In the genomic region with DNA sequence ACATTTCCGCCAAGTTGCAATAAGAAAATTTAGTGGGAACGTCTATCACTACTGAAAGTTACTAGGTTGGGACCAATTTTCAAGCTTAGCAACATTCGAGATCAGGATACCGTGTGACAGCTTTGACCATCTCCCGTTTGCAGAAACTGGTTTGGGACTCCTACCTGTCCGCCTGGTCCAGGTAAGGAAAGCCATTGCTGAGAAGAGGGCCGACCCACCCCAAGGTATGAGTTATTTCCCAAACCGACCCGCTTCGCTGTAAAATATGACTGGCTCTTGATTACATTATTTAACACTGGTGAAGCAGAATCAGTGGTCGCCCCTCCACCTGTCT, we compare ENCODE assay signal across 8 cellular contexts. TPM values are rescaled to one million over a fixed set of nuclear protein-coding genes. Genes with fewer than 3 reads are reported as not detected.
A peak's percentile ranks its signal among the peaks of the same experiment; 100 is the strongest.
DNase-seq lines count a peak whose midpoint lies in the region; ATAC-seq and TF ChIP-seq lines count a peak whose summit lies in the region.

No MANE protein-coding gene starts in this region.

- H3K27me3 Mint-ChIP-seq in chondrocyte (ENCODE audit: low read depth) = no peaks in the 10 kb centered on the region
- no peaks in the 10 kb centered on the region for H3K27me3 Mint-ChIP-seq in naive thymus-derived CD8-positive, alpha-beta T cell

- H3K27ac ChIP-seq in HUES6 (ENCODE audit: low read depth, low read length) = peak overlapping the region; percentile 24; the same call in 1 of the 2 replicates

- H3K4me1 ChIP-seq in HUES6 (ENCODE audit: control insufficient read depth, insufficient read depth, low read length) = peaks cover 8% of the 10 kb centered on the region; the same call in 1 of the 2 replicates

- ATAC-seq in naive thymus-derived CD8-positive, alpha-beta T cell = no peak
- ATAC-seq in HG02870 (IDR thresholded peaks at IDR 0.05; ENCODE audit: unreplicated experiment) (no peak), HG02884 (IDR thresholded peaks at IDR 0.05; ENCODE audit: unreplicated experiment) (no peak)

- peaks cover 20% of the 10 kb centered on the region for H3K4me1 Mint-ChIP-seq in chondrocyte (ENCODE audit: low read depth)
- H3K4me1 Mint-ChIP-seq in naive thymus-derived CD8-positive, alpha-beta T cell = peaks cover 15 to 35% (median 32%) of the 10 kb centered on the region in 4 donors

- TF ChIP-seq CTCF in BJ (IDR thresholded peaks at IDR 0.05; ENCODE audit: insufficient read depth, low read depth, low read length) (no peak), chondrocyte (IDR thresholded peaks at IDR 0.05) (no peak)

- POLR2A ChIA-PET in BJ (lab: Charles Lee) = interaction anchor here (0.6 kb wide), 1 partner anchor 127 kb away, joined by 4 read pairs; no protein-coding TSS in a partner anchor
- POLR2A ChIA-PET in naive thymus-derived CD8-positive, alpha-beta T cell (lab: Charles Lee) = interaction anchor here (1.0 to 2.3 kb wide), 8 partner anchors 8 to 189 kb away, joined by 3 to 10 read pairs (median 5); partner anchors contain the start of gene KRAS

- no peaks in the 10 kb centered on the region for H3K9me3 Mint-ChIP-seq in chondrocyte (ENCODE audit: low read depth)
- H3K9me3 Mint-ChIP-seq in naive thymus-derived CD8-positive, alpha-beta T cell = no peaks in the 10 kb centered on the region

- H3K9ac ChIP-seq in HUES6 (ENCODE audit: low read length) = peak overlapping the region; percentile 47

- H3K27me3 ChIP-seq in BJ (ENCODE audit: control insufficient read depth, insufficient read depth, low read length) = no peaks in the 10 kb centered on the region
- H3K27me3 ChIP-seq in HUES6 (ENCODE audit: control insufficient read depth, insufficient read depth, low read length) = no peaks in the 10 kb centered on the region

- no peak for DNase-seq in BJ (ENCODE audit: low read depth)
- no peak for DNase-seq in chondrocyte (ENCODE audit: low spot score)
- no peak for DNase-seq in naive thymus-derived CD8-positive, alpha-beta T cell
- DNase-seq in activated gamma-delta T cell treated with Interleukin-2 at 50 U/mL for 16 hours = no peak
- no peak for DNase-seq in kidney tubule cell (ENCODE audit: low spot score)

- H3K9me3 ChIP-seq in HUES6 (ENCODE audit: control insufficient read depth, insufficient read depth, low read depth, low read length) = no peaks in the 10 kb centered on the region

- H3K36me3 ChIP-seq in BJ (ENCODE audit: control insufficient read depth, insufficient read depth, low read length) = no peaks in the 10 kb centered on the region
- H3K36me3 ChIP-seq in HUES6 (ENCODE audit: control insufficient read depth, insufficient read depth, low read length) = no peaks in the 10 kb centered on the region

- CTCF ChIA-PET in BJ (lab: Yijun Ruan, JAX) = interaction anchor here (0.8 to 1.7 kb wide), 3 partner anchors 47 to 635 kb away, joined by 3 to 10 read pairs (median 4); no protein-coding TSS in a partner anchor

- peak overlapping the region; percentile 93 for H3K4me3 ChIP-seq in BJ (ENCODE audit: low read depth, low read length)
- peak overlapping the region; percentile 95 for H3K4me3 ChIP-seq in HUES6 (ENCODE audit: low read depth, low read length)

- H3K4me3 Mint-ChIP-seq in chondrocyte (ENCODE audit: unreplicated experiment) = peak overlapping the region; percentile 94
- H3K4me3 Mint-ChIP-seq in naive thymus-derived CD8-positive, alpha-beta T cell = peak overlapping the region; percentile 92 to 99 (median 98)

- peak overlapping the region; percentile 97 for H3K27ac Mint-ChIP-seq in chondrocyte (ENCODE audit: unreplicated experiment)
- peak overlapping the region; percentile 97 to 100 (median 100) for H3K27ac Mint-ChIP-seq in naive thymus-derived CD8-positive, alpha-beta T cell

- no peaks in the 10 kb centered on the region for H3K36me3 Mint-ChIP-seq in chondrocyte (ENCODE audit: low read depth)
- H3K36me3 Mint-ChIP-seq in naive thymus-derived CD8-positive, alpha-beta T cell = peaks cover 0 to 10% (median 2%) of the 10 kb centered on the region in 3 donors

RNA-seq across cellular contexts. Expression of gene DNAI7, which starts 0.3 kb away (rescaled TPM):
- 0.11 and 0.21 TPM in 2 replicates for polyA plus RNA-seq in BJ (2011; rRNA removed)
- polyA minus RNA-seq in BJ (2011; rRNA and poly(A)+ RNA removed) = 0.15 TPM in 1 of 2 replicates, not detected in the other
- 0.44 TPM in 1 of 3 replicates, not detected in the others for total RNA-seq in chondrocyte
- total RNA-seq in naive thymus-derived CD8-positive, alpha-beta T cell = under 1 TPM; 0.57 to 0.82 TPM
- under 1 TPM in 2 of 3 donors, not detected in 1; 0.09 to 0.16 TPM for polyA plus RNA-seq in naive thymus-derived CD8-positive, alpha-beta T cell

RNA-seq across cellular contexts. Expression of gene ETFRF1, which starts 0.3 kb away (rescaled TPM):
- polyA plus RNA-seq in BJ (2011; rRNA removed) = 6.0 and 13.6 TPM in 2 replicates
- polyA minus RNA-seq in BJ (2011; rRNA and poly(A)+ RNA removed) = 2.8 and 3.1 TPM in 2 replicates
- 9.9 to 19.5 TPM (median 10.8 TPM) in 3 replicates for total RNA-seq in chondrocyte
- 10 to 100 TPM; 40.8 to 45.1 TPM for total RNA-seq in naive thymus-derived CD8-positive, alpha-beta T cell
- polyA plus RNA-seq in naive thymus-derived CD8-positive, alpha-beta T cell = 10 to 100 TPM; 39.8 to 53.5 (median 40.6) TPM

RNA-seq across cellular contexts. Expression of gene KRAS, which starts 56.0 kb away (rescaled TPM):
- 8.5 and 15.3 TPM in 2 replicates for polyA plus RNA-seq in BJ (2011; rRNA removed)
- 9.0 and 10.7 TPM in 2 replicates for polyA minus RNA-seq in BJ (2011; rRNA and poly(A)+ RNA removed)
- 27.5 to 31.7 TPM (median 31.5 TPM) in 3 replicates for total RNA-seq in chondrocyte
- 10 to 100 TPM; 38.2 to 45.7 TPM for total RNA-seq in naive thymus-derived CD8-positive, alpha-beta T cell
- 10 to 100 TPM; 49.3 to 59.5 (median 53.3) TPM for polyA plus RNA-seq in naive thymus-derived CD8-positive, alpha-beta T cell
